In the genomic region with DNA sequence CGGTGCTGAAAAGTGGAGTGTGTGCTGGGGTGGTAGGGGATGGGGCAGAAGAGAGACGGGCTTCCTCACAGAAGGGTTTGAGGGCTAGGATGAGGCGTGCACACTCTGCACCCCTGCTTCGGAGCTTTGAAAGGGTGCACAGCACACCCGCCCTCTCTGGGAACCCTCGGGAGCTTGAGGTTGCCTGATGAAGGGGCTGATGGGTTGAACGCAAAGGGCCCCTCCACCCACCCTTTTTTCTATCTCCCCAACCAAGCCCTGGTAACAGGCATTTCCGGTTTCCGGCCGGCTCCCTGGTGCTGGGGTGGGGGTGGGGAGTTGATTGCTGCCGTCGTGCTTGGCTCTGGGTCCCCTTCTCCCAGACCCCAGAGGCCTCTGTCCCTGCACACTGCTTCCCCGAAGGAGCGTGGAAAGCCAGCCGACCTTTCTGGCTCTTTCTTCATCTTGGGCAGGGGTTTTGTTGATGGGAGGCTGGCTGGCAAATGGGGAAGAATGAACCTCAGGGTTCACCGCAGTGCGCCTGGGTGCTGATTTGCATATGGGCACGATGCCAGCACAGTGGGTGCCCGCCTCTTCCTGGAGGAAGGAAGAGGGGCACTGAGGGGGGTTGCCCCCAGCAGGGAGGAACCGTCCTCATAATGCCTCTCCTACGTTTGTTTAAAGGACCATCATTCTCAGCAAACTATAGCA, we compare ENCODE assay signal across 8 cellular contexts. TPM values are rescaled to one million over a fixed set of nuclear protein-coding genes. Genes with fewer than 3 reads are reported as not detected.
A peak's percentile ranks its signal among the peaks of the same experiment; 100 is the strongest.
DNase-seq lines count a peak whose midpoint lies in the region; ATAC-seq and TF ChIP-seq lines count a peak whose summit lies in the region.

No MANE protein-coding gene starts in this region.

- peak; percentile 82 for DNase-seq in GM13976 (ENCODE audit: low spot score)
- DNase-seq in SJCRH30: peak; percentile 46 to 53
- DNase-seq in activated naive CD4-positive, alpha-beta T cell treated with anti-CD3 and anti-CD28 coated beads, Interleukin-2, amount 50 U/mL, for 16 hours: peak; percentile 80
- DNase-seq in stimulated activated CD4-positive, alpha-beta T cell treated with anti-CD3 and anti-CD28 coated beads, Interleukin-15, amount 100 ng/mL, for 48 hours (ENCODE audit: low read depth in 2 of 2): peak; percentile 69
- DNase-seq in iPS-NIHi11 (ENCODE audit: low spot score): no peak

- H3K4me1 ChIP-seq in SJCRH30: no peaks in the 10 kb centered on the region
- peaks cover 5% of the 10 kb centered on the region for H3K4me1 ChIP-seq in iPS-15b (ENCODE audit: control insufficient read depth, insufficient read depth, low read length)

- H3K9ac ChIP-seq in iPS-15b (ENCODE audit: low read depth, low read length): peak overlapping the region; percentile 70

- H3K36me3 ChIP-seq in SJCRH30: no peaks in the 10 kb centered on the region
- H3K36me3 ChIP-seq in iPS-15b (ENCODE audit: control insufficient read depth, insufficient read depth, low read length): no peaks in the 10 kb centered on the region

- H3K9me3 ChIP-seq in SJCRH30 (replicated peaks) (no peaks in the 10 kb centered on the region), iPS-15b (ENCODE audit: control insufficient read depth, insufficient read depth, low read length) (no peaks in the 10 kb centered on the region)

- H3K27me3 ChIP-seq in SJCRH30 (no peaks in the 10 kb centered on the region), iPS-15b (ENCODE audit: control insufficient read depth, insufficient read depth, low read length) (no peaks in the 10 kb centered on the region)

- H3K27ac ChIP-seq in SJCRH30: peak overlapping the region; percentile 32; the same call in 1 of the 2 replicates

- ATAC-seq in HG03432 (IDR thresholded peaks at IDR 0.05; ENCODE audit: unreplicated experiment): peak; percentile 60
- ATAC-seq in HG02870 (IDR thresholded peaks at IDR 0.05; ENCODE audit: unreplicated experiment): no peak

- in situ Hi-C loops in GM13976 (cut with MboI; ENCODE audit: low sequenced_read_pairs, unreplicated experiment): no loop called here

- H3K4me3 ChIP-seq in SJCRH30 (peak overlapping the region; percentile 40), iPS-15b (ENCODE audit: low read depth, low read length) (peak overlapping the region; percentile 58)

- no peak for TF ChIP-seq CTCF in GM13976 (IDR thresholded peaks at IDR 0.05; ENCODE audit: borderline replicate concordance, control extremely low read depth, extremely low read depth, insufficient read depth, missing control alignments)

RNA-seq across cellular contexts. Expression of a gene that starts 29.0 kb away (rescaled TPM):
- not detected in 2 replicates for total RNA-seq in SJCRH30 (2014; rRNA removed; shearing (Covaris generic))

RNA-seq across cellular contexts. Expression of a gene that starts 34.3 kb away (rescaled TPM):
- not detected in 2 replicates for total RNA-seq in SJCRH30 (2014; rRNA removed; shearing (Covaris generic))
